9 cellular contexts compared by ENCODE assay signal in the genomic region with DNA sequence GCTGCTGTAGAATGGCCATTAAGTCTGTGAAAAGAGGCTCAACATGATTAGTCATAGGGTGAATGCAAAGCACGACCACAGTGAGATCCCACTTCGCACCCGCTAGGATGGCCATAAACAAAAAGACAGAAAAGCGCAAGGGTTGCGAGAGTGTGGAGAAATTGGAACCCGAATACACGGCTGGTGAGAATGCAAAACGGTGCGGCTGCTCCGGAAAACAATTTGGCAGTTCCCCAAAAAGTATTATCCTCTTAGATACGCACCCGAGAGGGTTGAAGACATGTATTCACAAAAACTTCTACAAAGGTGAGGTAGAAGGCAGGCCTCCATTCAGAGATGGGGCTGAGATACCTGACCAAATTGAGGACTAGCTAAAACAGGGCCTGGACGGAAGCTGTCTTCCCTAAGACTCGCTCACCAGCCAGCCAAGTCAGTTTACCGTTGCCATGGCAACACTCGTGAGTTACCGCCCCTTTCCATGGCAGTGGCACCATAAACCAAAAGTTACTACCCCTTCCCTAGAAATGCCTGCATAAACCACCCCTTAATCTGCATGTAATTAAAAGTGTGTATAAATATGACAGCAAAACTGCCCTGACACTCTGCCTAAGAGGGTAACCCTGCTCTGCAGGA. TPM values are rescaled to one million over a fixed set of nuclear protein-coding genes. Genes with fewer than 3 reads are reported as not detected.
DNase-seq lines count a peak whose midpoint lies in the region; ATAC-seq and TF ChIP-seq lines count a peak whose summit lies in the region.
"Had no signal": no experiment of that assay in that cellular context is flagged by ENCODE, and none has a peak within 500 bp of the region (broad histone marks: within the 10 kb centered on the region; RNA-seq: fewer than 3 reads in every experiment).

No MANE protein-coding gene starts in this region.

- DNase-seq in MM.1S, result no peak
- no peak for DNase-seq in effector memory CD4-positive, alpha-beta T cell
- no peak for DNase-seq in ovary
- DNase-seq in posterior vena cava (ENCODE audit: low spot score), result no peak
- no peak for DNase-seq in NCI-H524 treated with DMSO at 0.1 percent for 48 hours (lab: John Stamatoyannopoulos, UW)

- no peak for TF ChIP-seq POLR2A in ovary (IDR thresholded peaks at IDR 0.05)
- no peak for TF ChIP-seq POLR2A in GM18505 (IDR thresholded peaks at IDR 0.05; ENCODE audit: borderline replicate concordance, extremely low read depth, insufficient read depth, insufficient read length)

- H3K9ac ChIP-seq in MM.1S (ENCODE audit: low read length), result no peak overlapping the region

- peaks cover 31% of the 10 kb centered on the region for H3K79me2 ChIP-seq in DOHH2 (ENCODE audit: control insufficient read depth, low read length)
- peaks cover 43% of the 10 kb centered on the region for H3K79me2 ChIP-seq in MM.1S (ENCODE audit: low read length)

- TF ChIP-seq CTCF in DOHH2 (IDR thresholded peaks at IDR 0.05; ENCODE audit: low read depth, low read length, poor library complexity, severe bottlenecking), result no peak
- TF ChIP-seq CTCF in MM.1S (IDR thresholded peaks at IDR 0.05; ENCODE audit: low read length), result no peak
- no peak for TF ChIP-seq CTCF in ovary (IDR thresholded peaks at IDR 0.05)

- no peaks in the 10 kb centered on the region for H3F3A ChIP-seq in DOHH2 (ENCODE audit: control insufficient read depth, insufficient read depth)
- H3F3A ChIP-seq in MM.1S (ENCODE audit: insufficient read depth, low read length), result no peaks in the 10 kb centered on the region

- intact Hi-C loops in ovary (cut with DNase I) (loop anchor here in 1 of 4 donors (5.0 kb wide), 1 partner anchor 121 kb away; no protein-coding TSS in a partner anchor), posterior vena cava (cut with DNase I) (no loop called here)

- peak overlapping the region; percentile 94 for H2AFZ ChIP-seq in MM.1S (ENCODE audit: low read length)

- H3K9me3 ChIP-seq in DOHH2 (ENCODE audit: control insufficient read depth, insufficient read depth, low read length), result peaks cover 5% of the 10 kb centered on the region; the same call in 1 of the 2 replicates
- H3K9me3 ChIP-seq in MM.1S (replicated peaks; ENCODE audit: insufficient read depth, low read length), result no peaks in the 10 kb centered on the region
- no peaks in the 10 kb centered on the region for H3K9me3 ChIP-seq in effector memory CD4-positive, alpha-beta T cell (ENCODE audit: control insufficient read depth, low read length)
- no peaks in the 10 kb centered on the region for H3K9me3 ChIP-seq in ovary
- H3K9me3 ChIP-seq: transverse colon had no signal

- 75 to 80% (median 76%) methylated on average over 17 of the region's 17 CpGs for WGBS in ovary, 3 donors

- H3K4me2 ChIP-seq in DOHH2 (ENCODE audit: low read length), result peak overlapping the region; percentile 43
- peak overlapping the region; percentile 68 for H3K4me2 ChIP-seq in MM.1S (ENCODE audit: low read depth, low read length)

- H3K4me3 ChIP-seq in DOHH2 (ENCODE audit: low read length) (peak overlapping the region; percentile 95), MM.1S (ENCODE audit: low read length) (peak overlapping the region; percentile 35), ovary (peak overlapping the region; percentile 62)
- H3K4me3 ChIP-seq in effector memory CD4-positive, alpha-beta T cell (ENCODE audit: insufficient read depth, low read depth, low read length, poor library complexity, severe bottlenecking), result peak overlapping the region; percentile 95

- H3K27me3 ChIP-seq in DOHH2 (ENCODE audit: control insufficient read depth, low read length) (no peaks in the 10 kb centered on the region), MM.1S (replicated peaks; ENCODE audit: insufficient read depth, low read length) (no peaks in the 10 kb centered on the region), ovary (no peaks in the 10 kb centered on the region)
- no peaks in the 10 kb centered on the region for H3K27me3 ChIP-seq in effector memory CD4-positive, alpha-beta T cell (replicated peaks; ENCODE audit: control insufficient read depth, insufficient read depth, low read length, poor library complexity, severe bottlenecking)
- H3K27me3 ChIP-seq: transverse colon had no signal

- H3K4me1 ChIP-seq in DOHH2 (ENCODE audit: control insufficient read depth, low read length) (peaks cover 20% of the 10 kb centered on the region), MM.1S (ENCODE audit: low read length) (peaks cover 10% of the 10 kb centered on the region), ovary (ENCODE audit: insufficient read depth) (peaks cover 6% of the 10 kb centered on the region)
- peaks cover 7% of the 10 kb centered on the region for H3K4me1 ChIP-seq in effector memory CD4-positive, alpha-beta T cell (ENCODE audit: control insufficient read depth, insufficient read depth, low read length, poor library complexity, severe bottlenecking)

- H3K27ac ChIP-seq in DOHH2 (ENCODE audit: low read depth, low read length), result no peak overlapping the region
- H3K27ac ChIP-seq in MM.1S (ENCODE audit: low read length), result no peak overlapping the region
- no peak overlapping the region for H3K27ac ChIP-seq in effector memory CD4-positive, alpha-beta T cell (ENCODE audit: insufficient read depth, low read length, poor library complexity, severe bottlenecking)
- no peak overlapping the region for H3K27ac ChIP-seq in ovary

- H4K20me1 ChIP-seq in DOHH2 (ENCODE audit: control insufficient read depth, insufficient read depth, low read depth, low read length) (no peaks in the 10 kb centered on the region), MM.1S (ENCODE audit: insufficient read depth, low read length) (no peaks in the 10 kb centered on the region)

- ATAC-seq in GM18505 (IDR thresholded peaks at IDR 0.05; ENCODE audit: unreplicated experiment), result no peak
- ATAC-seq in HG03442 (IDR thresholded peaks at IDR 0.05; ENCODE audit: unreplicated experiment), result no peak

- H3K9me2 ChIP-seq in DOHH2 (replicated peaks; ENCODE audit: control insufficient read depth, low read length) (no peaks in the 10 kb centered on the region), MM.1S (replicated peaks; ENCODE audit: insufficient read depth, low read length) (no peaks in the 10 kb centered on the region)

- H3K36me3 ChIP-seq in DOHH2 (ENCODE audit: control insufficient read depth, low read length) (peaks cover 42% of the 10 kb centered on the region), MM.1S (replicated peaks; ENCODE audit: insufficient read depth, low read length) (peaks cover 24% of the 10 kb centered on the region), ovary (no peaks in the 10 kb centered on the region)
- peaks cover 26% of the 10 kb centered on the region for H3K36me3 ChIP-seq in effector memory CD4-positive, alpha-beta T cell (ENCODE audit: control insufficient read depth, insufficient read depth, low read length)

- no peak for TF ChIP-seq EP300 in ovary (IDR thresholded peaks at IDR 0.05)

RNA-seq across cellular contexts. Expression of a gene that starts 0.7 kb away (rescaled TPM):
- total RNA-seq in ovary (100 to 1,000 TPM in 1 of 7 donors, 10 to 100 TPM in 6; 88.0 to 102 (median 92.7) TPM), posterior vena cava (10 to 100 TPM; 79.1 to 89.1 TPM)
- 100 to 1,000 TPM; 153 to 211 TPM for polyA plus RNA-seq in ovary

RNA-seq across cellular contexts. Expression of a gene that starts 34.3 kb away (rescaled TPM):
- total RNA-seq in ovary (not detected), posterior vena cava (not detected)
- polyA plus RNA-seq in ovary, result not detected
- total RNA-seq: transverse colon had no signal

Comparison
In these comparisons a context has a peak if more than half of its experiments do, and no peak if none do; other contexts are left out.
1. H3K4me3 ChIP-seq: peak in every context shown above with its lines; median percentile 95 in DOHH2; 95 in effector memory CD4-positive, alpha-beta T cell; 62 in ovary; 35 in MM.1S.